17 cellular contexts compared by ENCODE assay signal in genomic region chr4:4853921-4854648, GRCh38. TPM values are rescaled to one million over a fixed set of nuclear protein-coding genes. Genes with fewer than 3 reads are reported as not detected.
DNase-seq lines count a peak whose midpoint lies in the region; ATAC-seq, FAIRE-seq and TF ChIP-seq lines count a peak whose summit lies in the region.
"Had no signal": no experiment of that assay in that cellular context is flagged by ENCODE, and none has a peak within 500 bp of the region (broad histone marks: within the 10 kb centered on the region; RNA-seq: fewer than 3 reads in every experiment).

No MANE protein-coding gene starts in this region.

- CTCF ChIA-PET in K562 (lab: Yijun Ruan, JAX; ENCODE audit: low intra/inter-chr PET ratio) = no interaction called here

- peaks cover 81% of the 10 kb centered on the region for H3K27me3 Mint-ChIP-seq in stimulated activated naive CD8-positive, alpha-beta T cell treated with anti-CD3 and anti-CD28 coated beads, Interleukin-15, Interleukin-2, amounts not matched to agents 100 ng/mL and 50 ng/mL, for 24 hours
- peaks cover 32 to 61% of the 10 kb centered on the region in 2 donors for H3K27me3 Mint-ChIP-seq in natural killer cell treated with Interleukin-12 subunit alpha and Interleukin-12 subunit beta and Interleukin-15 and Interleukin-18, amount 100 ng/mL, for 72 hours

- no peak for TF ChIP-seq CTCF in K562 (IDR thresholded peaks at IDR 0.05 in 2 of 3, conservative IDR thresholded peaks at IDR 0.05 in 1 of 3; ENCODE audit: insufficient read depth in 2 of 3, low read depth in 1 of 3, low read length in 3 of 3)

- H3K4me1 Mint-ChIP-seq in stimulated activated naive CD8-positive, alpha-beta T cell treated with anti-CD3 and anti-CD28 coated beads, Interleukin-15, Interleukin-2, amounts not matched to agents 100 ng/mL and 50 ng/mL, for 24 hours (ENCODE audit: low read depth) = peaks cover 30% of the 10 kb centered on the region
- peaks cover 34 to 41% of the 10 kb centered on the region in 2 donors for H3K4me1 Mint-ChIP-seq in natural killer cell treated with Interleukin-12 subunit alpha and Interleukin-12 subunit beta and Interleukin-15 and Interleukin-18, amount 100 ng/mL, for 72 hours (ENCODE audit: low read depth in 2 of 2)

- H4K20me1 ChIP-seq in K562 (replicated peaks; ENCODE audit: control insufficient read depth, insufficient read depth, low read length) = peaks cover 17% of the 10 kb centered on the region

- WGBS in K562 (ENCODE audit: insufficient coverage, low coverage, missing lambda C conversion rate) = 31% methylated on average over 24 of the region's 24 CpGs

- ATAC-seq in stimulated activated naive CD8-positive, alpha-beta T cell treated with anti-CD3 and anti-CD28 coated beads, Interleukin-15, Interleukin-2, amounts not matched to agents 100 U/mL and 50 U/mL, for 24 hours = no peak
- ATAC-seq in K562 (no peak), HG03460 (IDR thresholded peaks at IDR 0.05; ENCODE audit: unreplicated experiment) (no peak), left lobe of liver (no peak)
- ATAC-seq in natural killer cell treated with Interleukin-12 subunit alpha and Interleukin-12 subunit beta and Interleukin-15 and Interleukin-18, amount 100 ng/mL, for 72 hours = no peak

- no peak for FAIRE-seq in K562 (lab: Jason Lieb, UNC)
- FAIRE-seq: G401.6 had no signal

- no peaks in the 10 kb centered on the region for H3K79me2 ChIP-seq in K562 (ENCODE audit: control insufficient read depth, insufficient read depth, low read length)
- H3K79me2 ChIP-seq: parathyroid adenoma had no signal

- DNase-seq in stimulated activated naive CD8-positive, alpha-beta T cell treated with anti-CD3 and anti-CD28 coated beads, Interleukin-15, Interleukin-2, amounts not matched to agents 100 U/mL and 50 U/mL, for 24 hours = no peak
- DNase-seq in K562 (ENCODE audit: extremely low read depth in 1 of 4, low spot score in 3 of 4) (no peak), left lobe of liver (ENCODE audit: low spot score) (no peak), ureter (ENCODE audit: low spot score) (no peak), GOT3 (lab: John Stamatoyannopoulos, UW) (no peak)
- DNase-seq in natural killer cell treated with Interleukin-12 subunit alpha and Interleukin-12 subunit beta and Interleukin-15 and Interleukin-18, amount 100 ng/mL, for 72 hours (ENCODE audit: low spot score) = no peak
- DNase-seq: activated CD4-positive, CD25-positive, alpha-beta regulatory T cell; erythroblast; KG1; NCI-H187 treated with DMSO at 0.1 percent for 48 hours had no signal

- H3K4me3 ChIP-seq in K562 = no peak overlapping the region
- H3K4me3 ChIP-seq: lung, SK-N-MC had no signal

- peaks cover 42 to 69% of the 10 kb centered on the region in 2 experiments for H3K27me3 ChIP-seq in K562 (ENCODE audit: control insufficient read depth in 2 of 2, insufficient read depth in 2 of 2, low read length in 2 of 2)

- no peaks in the 10 kb centered on the region for H3K9me1 ChIP-seq in K562 (ENCODE audit: control insufficient read depth, insufficient read depth, low read length)

- no peaks in the 10 kb centered on the region for H3K9me3 ChIP-seq in K562 (replicated peaks; ENCODE audit: control insufficient read depth, insufficient read depth, low read depth, low read length)

- H3K9me3 Mint-ChIP-seq in stimulated activated naive CD8-positive, alpha-beta T cell treated with anti-CD3 and anti-CD28 coated beads, Interleukin-15, Interleukin-2, amounts not matched to agents 100 ng/mL and 50 ng/mL, for 24 hours = no peaks in the 10 kb centered on the region
- no peaks in the 10 kb centered on the region for H3K9me3 Mint-ChIP-seq in natural killer cell treated with Interleukin-12 subunit alpha and Interleukin-12 subunit beta and Interleukin-15 and Interleukin-18, amount 100 ng/mL, for 72 hours

- TF ChIP-seq RAD21 in K562 (CRISPR knock-in tag; conservative IDR thresholded peaks at IDR 0.05 in 1 of 2, IDR thresholded peaks at IDR 0.05 in 1 of 2) = no peak

- POLR2A ChIA-PET in K562 (lab: Yijun Ruan, JAX) = no interaction called here

- H3K9ac ChIP-seq in K562 (ENCODE audit: insufficient read depth in 1 of 2, low read depth in 2 of 2, low read length in 2 of 2) = no peak overlapping the region
- H3K9ac ChIP-seq: parathyroid adenoma had no signal

- H3K27ac Mint-ChIP-seq in stimulated activated naive CD8-positive, alpha-beta T cell treated with anti-CD3 and anti-CD28 coated beads, Interleukin-15, Interleukin-2, amounts not matched to agents 100 ng/mL and 50 ng/mL, for 24 hours = no peak overlapping the region
- no peak overlapping the region for H3K27ac Mint-ChIP-seq in natural killer cell treated with Interleukin-12 subunit alpha and Interleukin-12 subunit beta and Interleukin-15 and Interleukin-18, amount 100 ng/mL, for 72 hours
- H3K27ac Mint-ChIP-seq: activated T-helper 2 cell treated with anti-CD3 and anti-CD28 coated beads, Interferon-gamma antibody, Interleukin-2, Interleukin-4, amounts not matched to agents 10 μg/mL and 5 μg/mL and 100 μg/mL, durations not matched to agents 14 hours and 24 hours and 36 hours had no signal

- intact Hi-C loops in K562 (cut with micrococcal nuclease) = no loop called here

- no peaks in the 10 kb centered on the region for H3K36me3 Mint-ChIP-seq in stimulated activated naive CD8-positive, alpha-beta T cell treated with anti-CD3 and anti-CD28 coated beads, Interleukin-15, Interleukin-2, amounts not matched to agents 100 ng/mL and 50 ng/mL, for 24 hours (ENCODE audit: low read depth)
- no peaks in the 10 kb centered on the region for H3K36me3 Mint-ChIP-seq in natural killer cell treated with Interleukin-12 subunit alpha and Interleukin-12 subunit beta and Interleukin-15 and Interleukin-18, amount 100 ng/mL, for 72 hours

- H3K36me3 ChIP-seq in K562 (ENCODE audit: control insufficient read depth, insufficient read depth, low read length) = no peaks in the 10 kb centered on the region

- H3K27ac ChIP-seq in K562 (ENCODE audit: extremely low read depth, low read depth, low read length) = no peak overlapping the region
- H3K27ac ChIP-seq: parathyroid adenoma, SK-N-MC had no signal

- no peak for TF ChIP-seq EP300 in K562 (IDR thresholded peaks at IDR 0.05; ENCODE audit: low read length)

- H2AFZ ChIP-seq in K562 (ENCODE audit: low read depth, low read length) = no peak overlapping the region
- H2AFZ ChIP-seq: parathyroid adenoma had no signal

- peak overlapping the region; percentile 33 for H3K4me3 Mint-ChIP-seq in stimulated activated naive CD8-positive, alpha-beta T cell treated with anti-CD3 and anti-CD28 coated beads, Interleukin-15, Interleukin-2, amounts not matched to agents 100 ng/mL and 50 ng/mL, for 24 hours
- H3K4me3 Mint-ChIP-seq in natural killer cell treated with Interleukin-12 subunit alpha and Interleukin-12 subunit beta and Interleukin-15 and Interleukin-18, amount 100 ng/mL, for 72 hours = peak overlapping the region; percentile 93

- TF ChIP-seq POLR2A in K562 (conservative IDR thresholded peaks at IDR 0.05) = no peak

- H3K4me1 ChIP-seq in K562 (replicated peaks in 1 of 2; ENCODE audit: control insufficient read depth in 2 of 2, insufficient read depth in 2 of 2, low read length in 2 of 2) = peaks cover 4 to 24% of the 10 kb centered on the region in 2 experiments; a peak in 3 of 5 replicates
- H3K4me1 ChIP-seq: parathyroid adenoma had no signal

- in situ Hi-C loops in K562 (cut with MboI) = no loop called here

- H3K4me2 ChIP-seq in K562 (ENCODE audit: insufficient read depth, low read length) = no peak overlapping the region

- no TSS peak for BruUV-seq in K562 (replicated peaks; lab: Mats Ljungman, UMichigan)

TF ChIP-seq in K562, 482 proteins besides CTCF, POLR2A, EP300 and RAD21 (continues in another document):
- no peak for TF ChIP-seq SMAD2 (IDR thresholded peaks at IDR 0.05; ENCODE audit: low read depth, low read length)

RNA-seq across cellular contexts. Expression of gene MSX1, which starts 5.4 kb away (rescaled TPM):
- total RNA-seq in K562 (2011; cell fraction: chromatin; rRNA removed; ENCODE audit: low replicate concordance) = 0.56 and 1.8 TPM in 2 replicates
- 1.8 and 2.5 TPM in 2 replicates for total RNA-seq in K562 (2011; cell fraction: nucleolus; rRNA removed)
- total RNA-seq in K562 (2011; cell fraction: nucleoplasm; rRNA removed) = 1.0 and 1.3 TPM in 2 replicates
- total RNA-seq in K562 (2014; rRNA removed) = 4.9 and 6.5 TPM in 2 replicates
- total RNA-seq in K562 (2014; rRNA removed; fragmentation: Illumina TruSeq; extraction: Trizol) = 1.3 and 1.6 TPM in 2 replicates
- total RNA-seq in K562 (2015; rRNA removed; fragmentation: Illumina TruSeq; extraction: Trizol) = 1.6 and 2.3 TPM in 2 replicates
- 6.1 and 6.3 TPM in 2 replicates for total RNA-seq in K562 (2021)
- polyA plus RNA-seq in K562 (2011; rRNA removed) = 2.7 and 4.0 TPM in 2 replicates
- 2.9 and 12.3 TPM in 2 replicates for polyA plus RNA-seq in K562 (2011; cell fraction: cytosol; rRNA removed)
- 4.8 and 6.3 TPM in 2 replicates for polyA plus RNA-seq in K562 (2011; cell fraction: nucleus; rRNA removed)
- polyA plus RNA-seq in K562 (2012) = 2.0 and 7.0 TPM in 2 replicates
- 1.3 and 1.9 TPM in 2 replicates for polyA plus RNA-seq in K562 (2014; fragmentation: Illumina TruSeq; extraction: Trizol)
- 1 to 10 TPM; 1.4 to 1.8 TPM for polyA plus RNA-seq in K562 (2014; fragmentation: Nextera tagmentation; extraction: Ambion mirVana)
- 6.0 and 8.3 TPM in 2 replicates for polyA plus RNA-seq in K562 (2014; rRNA removed)
- 0.21 and 0.30 TPM in 2 replicates for polyA minus RNA-seq in K562 (2011; rRNA and poly(A)+ RNA removed)
- polyA minus RNA-seq in K562 (2011; cell fraction: cytosol; rRNA and poly(A)+ RNA removed) = 0.73 and 2.4 TPM in 2 replicates
- 1.8 and 2.2 TPM in 2 replicates for polyA minus RNA-seq in K562 (2011; cell fraction: nucleus; rRNA and poly(A)+ RNA removed)
- total RNA-seq in natural killer cell treated with Interleukin-12 subunit alpha and Interleukin-12 subunit beta and Interleukin-15 and Interleukin-18, amount 100 ng/mL, for 72 hours = under 1 TPM in 1 of 2 donors, not detected in 1; 0.24 TPM
- 0.33 TPM for total RNA-seq in left lobe of liver
- total RNA-seq in ureter = 4.0 TPM
- total RNA-seq: activated T-helper 2 cell treated with anti-CD3 and anti-CD28 coated beads, Interferon-gamma antibody, Interleukin-2, Interleukin-4, amounts not matched to agents 10 μg/mL and 5 μg/mL and 100 μg/mL, durations not matched to agents 14 hours and 24 hours and 36 hours had no signal
